Comparison of ENCODE assay signal across 7 cellular contexts in genomic region chr2:60778352-60778751, GRCh38.
"Had no signal": no experiment of that assay in that cellular context is flagged by ENCODE, and none has a peak within 500 bp of the region (broad histone marks: within the 10 kb centered on the region; RNA-seq: fewer than 3 reads in every experiment).

No MANE protein-coding gene starts in this region.

- FAIRE-seq: G401.6, GM12891, GM12892, GM18507, GM19239 had no signal

- DNase-seq: GDM1, GF-D8 had no signal
